Comparison of ENCODE assay signal across 19 cellular contexts in genomic region chr7:43643842-43644241, GRCh38.
A peak's percentile ranks its signal among the peaks of the same experiment; 100 is the strongest.
DNase-seq lines count a peak whose midpoint lies in the region; ATAC-seq, FAIRE-seq and TF ChIP-seq lines count a peak whose summit lies in the region.
"Had no signal": no experiment of that assay in that cellular context is flagged by ENCODE, and none has a peak within 500 bp of the region (broad histone marks: within the 10 kb centered on the region; RNA-seq: fewer than 3 reads in every experiment).

No MANE protein-coding gene starts in this region.

- no peak for FAIRE-seq in H54 (lab: Jason Lieb, UNC)
- FAIRE-seq: endothelial cell of umbilical vein, HepG2 had no signal

- H3K27me3 ChIP-seq in upper lobe of right lung, result no peaks in the 10 kb centered on the region
- no peaks in the 10 kb centered on the region for H3K27me3 ChIP-seq in foreskin keratinocyte
- H3K27me3 ChIP-seq: SJSA1 had no signal

- H3K36me3 ChIP-seq in upper lobe of right lung, result peaks cover 48% of the 10 kb centered on the region

- H3K27ac ChIP-seq in upper lobe of right lung (no peak overlapping the region), foreskin keratinocyte (no peak overlapping the region)
- H3K27ac ChIP-seq: C4-2B, prostate gland, SJSA1 had no signal

- H3K36me3 Mint-ChIP-seq in T-helper 1 cell treated with Interleukin-12 subunit alpha and Interleukin-12 subunit beta and Interleukin-4 antibody, amounts not matched to agents 30 μg/mL and 1 μg/mL, for 36 hours (ENCODE audit: low read depth), result peaks cover 61% of the 10 kb centered on the region
- peaks cover 65% of the 10 kb centered on the region for H3K36me3 Mint-ChIP-seq in activated T-helper 1 cell treated with anti-CD3 and anti-CD28 coated beads, Interleukin-12 subunit alpha, Interleukin-12 subunit beta, Interleukin-2, Interleukin-4 antibody, amounts not matched to agents 30 ng/mL and 10 ng/mL and 1 ng/mL, durations not matched to agents 14 hours and 24 hours and 36 hours (ENCODE audit: low read depth)
- peaks cover 27% of the 10 kb centered on the region for H3K36me3 Mint-ChIP-seq in natural killer cell treated with Interleukin-12 subunit alpha and Interleukin-12 subunit beta and Interleukin-15 and Interleukin-18, amount 100 ng/mL, for 72 hours

- no peak for DNase-seq in T-helper 1 cell
- DNase-seq in H54 (ENCODE audit: insufficient read length, low spot score), result no peak
- DNase-seq in activated T-helper 1 cell treated with anti-CD3 and anti-CD28 coated beads, Interleukin-12 subunit alpha, Interleukin-12 subunit beta, Interleukin-2, Interleukin-4 antibody, amounts not matched to agents 30 ng/mL and 10 ng/mL and 1 ng/mL, durations not matched to agents 14 hours and 24 hours and 36 hours (ENCODE audit: low spot score), result no peak
- DNase-seq in natural killer cell treated with Interleukin-12 subunit alpha and Interleukin-12 subunit beta and Interleukin-15 and Interleukin-18, amount 100 ng/mL, for 72 hours (ENCODE audit: low spot score), result no peak
- no peak for DNase-seq in upper lobe of right lung
- no peak for DNase-seq in foreskin keratinocyte
- DNase-seq: 8988T, anterior cingulate cortex, DND-41, foreskin melanocyte, left colon, NCI-H187 had no signal

- H3K4me3 Mint-ChIP-seq in T-helper 1 cell treated with Interleukin-12 subunit alpha and Interleukin-12 subunit beta and Interleukin-4 antibody, amounts not matched to agents 30 μg/mL and 1 μg/mL, for 36 hours, result no peak overlapping the region
- H3K4me3 Mint-ChIP-seq in activated T-helper 1 cell treated with anti-CD3 and anti-CD28 coated beads, Interleukin-12 subunit alpha, Interleukin-12 subunit beta, Interleukin-2, Interleukin-4 antibody, amounts not matched to agents 30 ng/mL and 10 ng/mL and 1 ng/mL, durations not matched to agents 14 hours and 24 hours and 36 hours, result no peak overlapping the region
- peak overlapping the region; percentile 45 for H3K4me3 Mint-ChIP-seq in natural killer cell treated with Interleukin-12 subunit alpha and Interleukin-12 subunit beta and Interleukin-15 and Interleukin-18, amount 100 ng/mL, for 72 hours

- H3K9me3 ChIP-seq in upper lobe of right lung, result no peaks in the 10 kb centered on the region
- H3K9me3 ChIP-seq: prostate gland, SJSA1 had no signal

- peaks cover 73% of the 10 kb centered on the region for H3K4me1 Mint-ChIP-seq in T-helper 1 cell treated with Interleukin-12 subunit alpha and Interleukin-12 subunit beta and Interleukin-4 antibody, amounts not matched to agents 30 μg/mL and 1 μg/mL, for 36 hours (ENCODE audit: low read depth)
- peaks cover 78% of the 10 kb centered on the region for H3K4me1 Mint-ChIP-seq in activated T-helper 1 cell treated with anti-CD3 and anti-CD28 coated beads, Interleukin-12 subunit alpha, Interleukin-12 subunit beta, Interleukin-2, Interleukin-4 antibody, amounts not matched to agents 30 ng/mL and 10 ng/mL and 1 ng/mL, durations not matched to agents 14 hours and 24 hours and 36 hours (ENCODE audit: low read depth)
- H3K4me1 Mint-ChIP-seq in natural killer cell treated with Interleukin-12 subunit alpha and Interleukin-12 subunit beta and Interleukin-15 and Interleukin-18, amount 100 ng/mL, for 72 hours (ENCODE audit: low read depth in 2 of 2), result peaks cover 69 to 73% of the 10 kb centered on the region in 2 donors

- no peak overlapping the region for H3K4me3 ChIP-seq in upper lobe of right lung
- H3K4me3 ChIP-seq: prostate gland, SJSA1 had no signal

- no peaks in the 10 kb centered on the region for H3K27me3 Mint-ChIP-seq in T-helper 1 cell treated with Interleukin-12 subunit alpha and Interleukin-12 subunit beta and Interleukin-4 antibody, amounts not matched to agents 30 μg/mL and 1 μg/mL, for 36 hours (ENCODE audit: low read depth)
- no peaks in the 10 kb centered on the region for H3K27me3 Mint-ChIP-seq in activated T-helper 1 cell treated with anti-CD3 and anti-CD28 coated beads, Interleukin-12 subunit alpha, Interleukin-12 subunit beta, Interleukin-2, Interleukin-4 antibody, amounts not matched to agents 30 ng/mL and 10 ng/mL and 1 ng/mL, durations not matched to agents 14 hours and 24 hours and 36 hours (ENCODE audit: insufficient read depth)
- H3K27me3 Mint-ChIP-seq in natural killer cell treated with Interleukin-12 subunit alpha and Interleukin-12 subunit beta and Interleukin-15 and Interleukin-18, amount 100 ng/mL, for 72 hours, result no peaks in the 10 kb centered on the region

- H3K9me3 Mint-ChIP-seq in T-helper 1 cell treated with Interleukin-12 subunit alpha and Interleukin-12 subunit beta and Interleukin-4 antibody, amounts not matched to agents 30 μg/mL and 1 μg/mL, for 36 hours, result no peaks in the 10 kb centered on the region
- H3K9me3 Mint-ChIP-seq in activated T-helper 1 cell treated with anti-CD3 and anti-CD28 coated beads, Interleukin-12 subunit alpha, Interleukin-12 subunit beta, Interleukin-2, Interleukin-4 antibody, amounts not matched to agents 30 ng/mL and 10 ng/mL and 1 ng/mL, durations not matched to agents 14 hours and 24 hours and 36 hours, result peaks cover 5% of the 10 kb centered on the region
- H3K9me3 Mint-ChIP-seq in natural killer cell treated with Interleukin-12 subunit alpha and Interleukin-12 subunit beta and Interleukin-15 and Interleukin-18, amount 100 ng/mL, for 72 hours, result no peaks in the 10 kb centered on the region

- peaks cover 56% of the 10 kb centered on the region for H3K4me1 ChIP-seq in upper lobe of right lung
- H3K4me1 ChIP-seq in foreskin keratinocyte, result peaks cover 14% of the 10 kb centered on the region

- ATAC-seq in natural killer cell treated with Interleukin-12 subunit alpha and Interleukin-12 subunit beta and Interleukin-15 and Interleukin-18, amount 100 ng/mL, for 72 hours, result no peak
- no peak for ATAC-seq in upper lobe of right lung
- no peak for ATAC-seq in foreskin keratinocyte
- ATAC-seq in GM19023 (IDR thresholded peaks at IDR 0.05; ENCODE audit: unreplicated experiment), result no peak
- ATAC-seq: HepG2, left colon had no signal

- intact Hi-C loops in activated T-helper 1 cell treated with anti-CD3 and anti-CD28 coated beads, Interleukin-12 subunit alpha, Interleukin-12 subunit beta, Interleukin-2, Interleukin-4 antibody, amounts not matched to agents 30 ng/mL and 10 ng/mL and 1 ng/mL, durations not matched to agents 14 hours and 24 hours and 36 hours (cut with micrococcal nuclease), result no loop called here
- intact Hi-C loops in upper lobe of right lung (cut with DNase I), result no loop called here

- peak overlapping the region; percentile 36 for H3K27ac Mint-ChIP-seq in T-helper 1 cell treated with Interleukin-12 subunit alpha and Interleukin-12 subunit beta and Interleukin-4 antibody, amounts not matched to agents 30 μg/mL and 1 μg/mL, for 36 hours
- peak overlapping the region; percentile 82 for H3K27ac Mint-ChIP-seq in activated T-helper 1 cell treated with anti-CD3 and anti-CD28 coated beads, Interleukin-12 subunit alpha, Interleukin-12 subunit beta, Interleukin-2, Interleukin-4 antibody, amounts not matched to agents 30 ng/mL and 10 ng/mL and 1 ng/mL, durations not matched to agents 14 hours and 24 hours and 36 hours
- peak overlapping the region; percentile 62 to 87 for H3K27ac Mint-ChIP-seq in natural killer cell treated with Interleukin-12 subunit alpha and Interleukin-12 subunit beta and Interleukin-15 and Interleukin-18, amount 100 ng/mL, for 72 hours

- TF ChIP-seq CTCF in upper lobe of right lung (IDR thresholded peaks at IDR 0.05) (no peak), foreskin keratinocyte (conservative IDR thresholded peaks at IDR 0.05) (no peak)

- 0 out of 2 replicates have a peak, but pooled peaks have one; percentile 6 for TF ChIP-seq POLR2A in H54 (IDR thresholded peaks at IDR 0.05; ENCODE audit: low read depth, low read length)
